ENCODE assay signal across 10 cellular contexts in genomic region chr13:50026788-50027473, GRCh38. TPM values are rescaled to one million over a fixed set of nuclear protein-coding genes. Genes with fewer than 3 reads are reported as not detected.
DNase-seq lines count a peak whose midpoint lies in the region; ATAC-seq and TF ChIP-seq lines count a peak whose summit lies in the region.
"Had no signal": no experiment of that assay in that cellular context is flagged by ENCODE, and none has a peak within 500 bp of the region (broad histone marks: within the 10 kb centered on the region; RNA-seq: fewer than 3 reads in every experiment).

No MANE protein-coding gene starts in this region.

- 97% methylated on average over 2 of the region's 2 CpGs for WGBS in mammary epithelial cell (ENCODE audit: low coverage, missing lambda C conversion rate)
- whole genome bisulfite sequencing in heart right ventricle, 2 donors, result 73 to 80% methylated on average over 2 of the region's 2 CpGs

- H3K9me3 ChIP-seq in mammary epithelial cell (replicated peaks; ENCODE audit: insufficient read depth, low read length) (no peaks in the 10 kb centered on the region), heart right ventricle (no peaks in the 10 kb centered on the region)

- no peaks in the 10 kb centered on the region for H3K27me3 Mint-ChIP-seq in stimulated activated naive B cell treated with anti-CD40 and anti-IgM and Interleukin-4, amounts not matched to agents 10 μg/mL and 1 μg/mL and 100 μg/mL, for 72 hours
- H3K27me3 Mint-ChIP-seq: activated CD4-positive, alpha-beta T cell treated with anti-CD3 and anti-CD28 coated beads, Interleukin-2, amount 10 ng/mL, durations not matched to agents 7 days and 5 days had no signal

- H3K4me1 ChIP-seq in mammary epithelial cell (ENCODE audit: insufficient read depth, low read length) (no peaks in the 10 kb centered on the region), heart right ventricle (peaks cover 0 to 23% (median 6%) of the 10 kb centered on the region in 9 donors)

- H4K20me1 ChIP-seq in mammary epithelial cell (ENCODE audit: insufficient read depth, low read length), result no peaks in the 10 kb centered on the region

- intact Hi-C loops in mammary epithelial cell (cut with micrococcal nuclease) (no loop called here), heart right ventricle (cut with DNase I) (no loop called here)

- TF ChIP-seq CTCF in mammary epithelial cell (conservative IDR thresholded peaks at IDR 0.05 in 1 of 2, IDR thresholded peaks at IDR 0.05 in 1 of 2; ENCODE audit: extremely low read depth in 1 of 2, insufficient read depth in 1 of 2, low read depth in 1 of 2, low read length in 2 of 2), result no peak
- no peak for TF ChIP-seq CTCF in heart right ventricle (IDR thresholded peaks at IDR 0.05)

- H3K4me2 ChIP-seq in mammary epithelial cell (ENCODE audit: insufficient read depth, low read depth, low read length), result no peak overlapping the region

- CTCF ChIA-PET in mammary epithelial cell (lab: Charles Lee; ENCODE audit: low non-redundant PET), result no interaction called here

- peak overlapping the region; percentile 53 for H3K27ac Mint-ChIP-seq in stimulated activated naive B cell treated with anti-CD40 and anti-IgM and Interleukin-4, amounts not matched to agents 10 μg/mL and 1 μg/mL and 100 μg/mL, for 72 hours
- H3K27ac Mint-ChIP-seq: activated CD4-positive, alpha-beta T cell treated with anti-CD3 and anti-CD28 coated beads, Interleukin-2, amount 10 ng/mL, durations not matched to agents 7 days and 5 days had no signal

- no peaks in the 10 kb centered on the region for H3K79me2 ChIP-seq in mammary epithelial cell (ENCODE audit: insufficient read depth, low read length)

- DNase-seq in activated CD4-positive, CD25-positive, alpha-beta regulatory T cell (lab: John Stamatoyannopoulos, UW), result no peak
- peak; percentile 17 for DNase-seq in stimulated activated naive B cell treated with anti-CD40 and anti-IgM and Interleukin-4, amounts not matched to agents 10 μg/mL and 1 μg/mL and 100 μg/mL, for 72 hours
- DNase-seq in mammary epithelial cell, result no peak
- no peak for DNase-seq in NCI-H2227 treated with DMSO at 0.1 percent for 48 hours (lab: John Stamatoyannopoulos, UW)
- DNase-seq in heart right ventricle, result no peak
- DNase-seq: 8988T; activated CD4-positive, alpha-beta T cell treated with anti-CD3 and anti-CD28 coated beads, Interleukin-2, amount 10 ng/mL, durations not matched to agents 7 days and 5 days had no signal

- no peak overlapping the region for H2AFZ ChIP-seq in mammary epithelial cell (ENCODE audit: low read depth, low read length)

- dilution Hi-C loops in mammary epithelial cell (cut with HindIII; ENCODE audit: low sequenced_read_pairs), result no loop called here

- H3K27ac ChIP-seq in mammary epithelial cell (ENCODE audit: insufficient read depth, low read depth, low read length), result no peak overlapping the region
- H3K27ac ChIP-seq in heart right ventricle, result no peak overlapping the region

- H3K27me3 ChIP-seq in mammary epithelial cell (ENCODE audit: insufficient read depth, low read length), result no peaks in the 10 kb centered on the region
- no peaks in the 10 kb centered on the region for H3K27me3 ChIP-seq in heart right ventricle

- no peak overlapping the region for H3K9ac ChIP-seq in mammary epithelial cell (ENCODE audit: insufficient read depth, low read length)

- peak; percentile 60 to 70 for ATAC-seq in activated CD4-positive, CD25-positive, alpha-beta regulatory T cell treated with anti-CD3 and anti-CD28 coated beads, Interleukin-2, amount 50 U/mL, for 24 hours
- ATAC-seq in HG02610 (IDR thresholded peaks at IDR 0.05; ENCODE audit: unreplicated experiment) (peak; percentile 100), HG03520 (IDR thresholded peaks at IDR 0.05; ENCODE audit: unreplicated experiment) (peak; percentile 98), heart right ventricle (no peak)
- ATAC-seq in stimulated activated naive B cell treated with anti-CD40 and anti-IgM and Interleukin-4, amounts not matched to agents 10 μg/mL and 1 μg/mL and 100 μg/mL, for 72 hours (replicated peaks), result peak; percentile 100

- no peak overlapping the region for H3K4me3 Mint-ChIP-seq in stimulated activated naive B cell treated with anti-CD40 and anti-IgM and Interleukin-4, amounts not matched to agents 10 μg/mL and 1 μg/mL and 100 μg/mL, for 72 hours
- H3K4me3 Mint-ChIP-seq: activated CD4-positive, alpha-beta T cell treated with anti-CD3 and anti-CD28 coated beads, Interleukin-2, amount 10 ng/mL, durations not matched to agents 7 days and 5 days had no signal

- H3K9me3 Mint-ChIP-seq in stimulated activated naive B cell treated with anti-CD40 and anti-IgM and Interleukin-4, amounts not matched to agents 10 μg/mL and 1 μg/mL and 100 μg/mL, for 72 hours, result no peaks in the 10 kb centered on the region
- H3K9me3 Mint-ChIP-seq: activated CD4-positive, alpha-beta T cell treated with anti-CD3 and anti-CD28 coated beads, Interleukin-2, amount 10 ng/mL, durations not matched to agents 7 days and 5 days had no signal

- H3K36me3 Mint-ChIP-seq in stimulated activated naive B cell treated with anti-CD40 and anti-IgM and Interleukin-4, amounts not matched to agents 10 μg/mL and 1 μg/mL and 100 μg/mL, for 72 hours, result peaks cover 23 to 31% of the 10 kb centered on the region in 2 donors

- peaks cover 3% of the 10 kb centered on the region for H3K36me3 ChIP-seq in mammary epithelial cell (ENCODE audit: insufficient read depth, low read length)
- H3K36me3 ChIP-seq in heart right ventricle, result peaks cover 0 to 50% (median 0%) of the 10 kb centered on the region in 9 donors

- H3K4me3 ChIP-seq in mammary epithelial cell (replicated peaks in 1 of 3; ENCODE audit: insufficient read depth in 1 of 3, low read depth in 2 of 3, low read length in 3 of 3), result no peak overlapping the region
- no peak overlapping the region for H3K4me3 ChIP-seq in heart right ventricle

- H3K4me1 Mint-ChIP-seq in stimulated activated naive B cell treated with anti-CD40 and anti-IgM and Interleukin-4, amounts not matched to agents 10 μg/mL and 1 μg/mL and 100 μg/mL, for 72 hours, result peaks cover 14 to 48% of the 10 kb centered on the region in 2 donors
- H3K4me1 Mint-ChIP-seq: activated CD4-positive, alpha-beta T cell treated with anti-CD3 and anti-CD28 coated beads, Interleukin-2, amount 10 ng/mL, durations not matched to agents 7 days and 5 days had no signal

- no TSS peak for BruUV-seq in mammary epithelial cell (replicated peaks; lab: Mats Ljungman, UMichigan)

- in situ Hi-C loops in mammary epithelial cell (cut with MboI; ENCODE audit: low sequenced_read_pairs in 2 of 2), result no loop called here

RNA-seq across cellular contexts. Expression of gene KCNRG, which starts 11.7 kb away (rescaled TPM):
- 1 to 10 TPM in 1 of 2 donors, under 1 TPM in 1; 0.75 to 1.7 TPM for total RNA-seq in mammary epithelial cell
- polyA plus RNA-seq in mammary epithelial cell, result 0.70 TPM
- not detected for polyA minus RNA-seq in mammary epithelial cell
- under 1 TPM in 6 of 10 donors, not detected in 4; 0.19 to 0.86 (median 0.29) TPM for total RNA-seq in heart right ventricle
- under 1 TPM; 0.19 to 0.22 TPM for polyA plus RNA-seq in heart right ventricle

RNA-seq across cellular contexts. Expression of gene TRIM13, which starts 30.1 kb away (rescaled TPM):
- total RNA-seq in mammary epithelial cell (10 to 100 TPM; 17.9 to 21.0 TPM), heart right ventricle (10 to 100 TPM; 16.0 to 26.9 (median 19.1) TPM)
- polyA plus RNA-seq in mammary epithelial cell (10.2 TPM), heart right ventricle (10 to 100 TPM in 1 of 2 donors, 1 to 10 TPM in 1; 9.7 to 24.6 TPM)
- polyA minus RNA-seq in mammary epithelial cell, result 16.5 TPM

Comparison
In these comparisons a context has a peak if more than half of its experiments do, and no peak if none do; other contexts are left out.
1. ATAC-seq: peak in activated CD4-positive, CD25-positive, alpha-beta regulatory T cell treated with anti-CD3 and anti-CD28 coated beads, Interleukin-2, amount 50 U/mL, for 24 hours (2 of 2), HG02610 (single experiment), HG03520 (single experiment) and stimulated activated naive B cell treated with anti-CD40 and anti-IgM and Interleukin-4, amounts not matched to agents 10 μg/mL and 1 μg/mL and 100 μg/mL, for 72 hours (2 of 2); none in heart right ventricle (0 of 8).